12 cellular contexts compared by ENCODE assay signal in the genomic region with DNA sequence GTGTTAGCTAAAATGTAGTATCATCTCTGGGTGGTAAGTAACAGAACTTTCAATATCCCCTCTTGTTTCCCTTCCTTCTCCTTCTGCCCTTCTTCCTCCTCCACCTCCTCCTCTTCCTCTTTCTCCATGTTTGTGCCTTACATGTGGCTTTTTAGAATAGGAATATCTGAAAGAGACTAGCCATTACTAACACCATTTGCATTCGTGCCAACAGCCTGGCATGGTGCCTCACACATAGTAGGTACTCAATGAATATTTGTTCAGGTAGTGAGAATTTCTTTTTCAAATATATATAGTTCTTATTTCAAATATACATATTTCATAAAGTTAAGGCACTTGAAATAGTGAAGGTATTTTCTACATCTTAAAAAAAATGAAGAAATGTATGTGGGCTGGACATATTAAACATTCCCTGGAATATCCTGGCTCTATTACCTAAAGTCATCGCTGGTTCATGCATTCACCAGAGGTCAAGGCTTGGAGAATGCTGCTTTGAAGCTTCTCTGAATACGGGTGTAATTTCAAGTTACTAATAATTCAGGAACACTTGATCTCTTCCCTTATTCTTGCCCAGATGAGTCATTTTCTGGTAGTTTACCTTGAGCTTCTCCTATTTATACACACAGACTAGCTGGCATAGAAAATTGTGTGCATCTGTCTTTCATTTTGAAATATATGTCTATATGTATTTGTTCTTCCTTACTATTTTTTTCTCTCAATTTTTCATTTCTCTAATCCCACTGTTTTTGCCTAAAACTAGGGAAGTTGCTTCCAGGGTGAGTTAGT.
A peak's percentile ranks its signal among the peaks of the same experiment; 100 is the strongest.
DNase-seq lines count a peak whose midpoint lies in the region; ATAC-seq, FAIRE-seq and TF ChIP-seq lines count a peak whose summit lies in the region.
"Had no signal": no experiment of that assay in that cellular context is flagged by ENCODE, and none has a peak within 500 bp of the region (broad histone marks: within the 10 kb centered on the region; RNA-seq: fewer than 3 reads in every experiment).

No MANE protein-coding gene starts in this region.

- peak overlapping the region; percentile 50 for H3K27ac ChIP-seq in epithelial cell of prostate
- H3K27ac ChIP-seq: cardiac muscle cell, neural progenitor cell had no signal

- peak; percentile 58 for FAIRE-seq in D721Med (lab: Jason Lieb, UNC)
- FAIRE-seq in RCC 7860 (lab: Jason Lieb, UNC): peak; percentile 87
- FAIRE-seq: frontal cortex had no signal

- TF ChIP-seq CTCF in D721Med (IDR thresholded peaks at IDR 0.05; ENCODE audit: insufficient read depth, missing control alignments): no peak
- no peak for TF ChIP-seq CTCF in omental fat pad (IDR thresholded peaks at IDR 0.05)

- peak; percentile 78 for ATAC-seq in omental fat pad (ENCODE audit: low FRiP score)

- no peak for DNase-seq in D721Med (ENCODE audit: insufficient read length, low spot score)
- DNase-seq in RCC 7860 (ENCODE audit: low spot score): peak; percentile 57
- no peak for DNase-seq in epithelial cell of prostate (ENCODE audit: low read depth, low spot score)
- DNase-seq in omental fat pad (ENCODE audit: low spot score): no peak
- DNase-seq in activated CD4-positive, alpha-beta T cell treated with anti-CD3 and anti-CD28 coated beads, Interleukin-2, amount 50 U/mL, for 48 hours: no peak
- DNase-seq in GDM1 (lab: John Stamatoyannopoulos, UW): no peak
- DNase-seq in D341Med (ENCODE audit: low spot score): no peak
- DNase-seq in NCI-H2227 (lab: John Stamatoyannopoulos, UW; ENCODE audit: unreplicated experiment): no peak
- DNase-seq: NCI-H2029 had no signal
